29 cellular contexts compared by ENCODE assay signal in genomic region chr4:47193179-47193578, GRCh38.
A peak's percentile ranks its signal among the peaks of the same experiment; 100 is the strongest.
DNase-seq lines count a peak whose midpoint lies in the region; ATAC-seq and TF ChIP-seq lines count a peak whose summit lies in the region.
"Had no signal": no experiment of that assay in that cellular context is flagged by ENCODE, and none has a peak within 500 bp of the region (broad histone marks: within the 10 kb centered on the region; RNA-seq: fewer than 3 reads in every experiment).

No MANE protein-coding gene starts in this region.

- no peak for TF ChIP-seq CTCF in hepatocyte (IDR thresholded peaks at IDR 0.05; ENCODE audit: poor library complexity)

- H3K4me1 ChIP-seq in hepatocyte (ENCODE audit: insufficient read depth), result no peaks in the 10 kb centered on the region
- H3K4me1 ChIP-seq: A549, BE2C, BLaER1 had no signal

- no peaks in the 10 kb centered on the region for H3K9me2 ChIP-seq in hepatocyte (replicated peaks; ENCODE audit: insufficient read depth)

- no peak for DNase-seq in hepatocyte (ENCODE audit: low spot score)
- DNase-seq in posterior vena cava (ENCODE audit: low spot score), result peak; percentile 58
- DNase-seq in NCI-H748 treated with DMSO at 0.1 percent for 48 hours (lab: John Stamatoyannopoulos, UW), result no peak
- DNase-seq: 8988T; ACHN; AML-193; BE2C; C1 segment of cervical spinal cord; Caco-2; Calu3; CD4-positive, alpha-beta memory T cell; CD4-positive, alpha-beta T cell; CD4-positive, CD25-positive, alpha-beta regulatory T cell; CD8-positive, alpha-beta memory T cell; CD8-positive, alpha-beta T cell; COR-L47; DMS 273 treated with DMSO at 0.1 percent for 48 hours; DMS153; DMS53; DMS79; DMS79 treated with DMSO at 0.1 percent for 48 hours; DND-41; EL had no signal

- H3K79me2 ChIP-seq in hepatocyte, result no peaks in the 10 kb centered on the region

- intact Hi-C loops in posterior vena cava (cut with DNase I), result loop anchor here in 1 of 2 donors (10.0 kb wide), 1 partner anchor 922 kb away; no protein-coding TSS in a partner anchor

- no peaks in the 10 kb centered on the region for H4K20me1 ChIP-seq in hepatocyte (ENCODE audit: insufficient read depth, poor library complexity, severe bottlenecking)
- H4K20me1 ChIP-seq: BLaER1; BLaER1 treated with 17β-estradiol and CSF1 and Interleukin-3, amounts not matched to agents 10 nM and 100 nM had no signal

- no peaks in the 10 kb centered on the region for H3K9me3 ChIP-seq in hepatocyte (ENCODE audit: low read depth)
- H3K9me3 ChIP-seq: A549; BE2C; BLaER1; BLaER1 treated with 17β-estradiol and CSF1 and Interleukin-3, amounts not matched to agents 10 nM and 100 nM; Caco-2 had no signal

- no peak overlapping the region for H3K4me3 ChIP-seq in hepatocyte
- H3K4me3 ChIP-seq: A549; BLaER1; BLaER1 treated with 17β-estradiol and CSF1 and Interleukin-3, amounts not matched to agents 10 nM and 100 nM had no signal

- H3K36me3 ChIP-seq in hepatocyte (replicated peaks; ENCODE audit: insufficient read depth, low read depth), result no peaks in the 10 kb centered on the region
- H3K36me3 ChIP-seq: BE2C; BLaER1; BLaER1 treated with 17β-estradiol and CSF1 and Interleukin-3, amounts not matched to agents 10 nM and 100 nM had no signal

- no peak overlapping the region for H2AFZ ChIP-seq in hepatocyte

- no peaks in the 10 kb centered on the region for H3K27me3 ChIP-seq in hepatocyte
- H3K27me3 ChIP-seq: BE2C; BLaER1; BLaER1 treated with 17β-estradiol and CSF1 and Interleukin-3, amounts not matched to agents 10 nM and 100 nM had no signal

- ATAC-seq in HG03432 (IDR thresholded peaks at IDR 0.05; ENCODE audit: unreplicated experiment), result no peak
- ATAC-seq: A549; CD8-positive, alpha-beta T cell had no signal

- H3K4me2 ChIP-seq in hepatocyte, result no peak overlapping the region
- H3K4me2 ChIP-seq: A549; BLaER1; BLaER1 treated with 17β-estradiol and CSF1 and Interleukin-3, amounts not matched to agents 10 nM and 100 nM had no signal

- peak overlapping the region; percentile 23 for H3K27ac ChIP-seq in hepatocyte
- H3K27ac ChIP-seq: 22Rv1; A549; BLaER1; BLaER1 treated with 17β-estradiol and CSF1 and Interleukin-3, amounts not matched to agents 10 nM and 100 nM; C4-2B had no signal

- WGBS in hepatocyte (ENCODE audit: low lambda C conversion rate, missing lambda C conversion rate), result 76% methylated on average over 6 of the region's 6 CpGs
